Comparison of ENCODE assay signal across 8 cellular contexts in genomic region chr3:71130516-71131384, GRCh38.
DNase-seq lines count a peak whose midpoint lies in the region; ATAC-seq and TF ChIP-seq lines count a peak whose summit lies in the region.

No MANE protein-coding gene starts in this region.

- H3K27ac Mint-ChIP-seq in activated CD8-positive, alpha-beta memory T cell treated with anti-CD3 and anti-CD28 coated beads, Interleukin-2, amount 10 ng/mL, durations not matched to agents 7 days and 5 days: peak overlapping the region; percentile 92
- H3K27ac Mint-ChIP-seq in endothelial cell (ENCODE audit: unreplicated experiment): peak overlapping the region; percentile 95

- H3K4me3 Mint-ChIP-seq in activated CD8-positive, alpha-beta memory T cell treated with anti-CD3 and anti-CD28 coated beads, Interleukin-2, amount 10 ng/mL, durations not matched to agents 7 days and 5 days: peak overlapping the region; percentile 90
- peak overlapping the region; percentile 90 for H3K4me3 Mint-ChIP-seq in endothelial cell (ENCODE audit: unreplicated experiment)

- H3K27me3 Mint-ChIP-seq in activated CD8-positive, alpha-beta memory T cell treated with anti-CD3 and anti-CD28 coated beads, Interleukin-2, amount 10 ng/mL, durations not matched to agents 7 days and 5 days: peaks cover 3% of the 10 kb centered on the region
- H3K27me3 Mint-ChIP-seq in endothelial cell (ENCODE audit: unreplicated experiment): peaks cover 2% of the 10 kb centered on the region

- peak; percentile 75 for DNase-seq in Daoy (ENCODE audit: low read depth)
- DNase-seq in NCI-H526 (lab: John Stamatoyannopoulos, UW): peak; percentile 49 to 68
- peak; percentile 86 for DNase-seq in activated CD8-positive, alpha-beta memory T cell treated with anti-CD3 and anti-CD28 coated beads, Interleukin-2, amount 10 ng/mL, durations not matched to agents 7 days and 5 days
- peak; percentile 43 for DNase-seq in endothelial cell (ENCODE audit: low spot score)
- DNase-seq in mucosa of descending colon: peak; percentile 62 to 86 (median 73)
- DNase-seq in stimulated activated CD8-positive, alpha-beta memory T cell treated with anti-CD3 and anti-CD28 coated beads, Interleukin-4, amount 100 ng/mL, for 48 hours: peak; percentile 75
- DNase-seq in SW 1271 (lab: John Stamatoyannopoulos, UW): no peak

- H3K9me3 ChIP-seq in mucosa of descending colon: no peaks in the 10 kb centered on the region

- H3K4me3 ChIP-seq in mucosa of descending colon: peak overlapping the region; percentile 22

- H3K36me3 ChIP-seq in mucosa of descending colon (ENCODE audit: low read depth): no peaks in the 10 kb centered on the region

- CTCF ChIA-PET in activated CD8-positive, alpha-beta memory T cell treated with anti-CD3 and anti-CD28 coated beads, Interleukin-2, amount 10 ng/mL, durations not matched to agents 7 days and 5 days (lab: Charles Lee): interaction anchor here (1.0 to 2.5 kb wide), 6 partner anchors 12 to 325 kb away, joined by 3 to 8 read pairs (median 4); no protein-coding TSS in a partner anchor

- peaks cover 59% of the 10 kb centered on the region for H3K4me1 ChIP-seq in mucosa of descending colon (ENCODE audit: low read depth)

- intact Hi-C loops in mucosa of descending colon (cut with DNase I, micrococcal nuclease): no loop called here

- no peak for TF ChIP-seq CTCF in endothelial cell (IDR thresholded peaks at IDR 0.05; ENCODE audit: unreplicated experiment)
- no peak for TF ChIP-seq CTCF in mucosa of descending colon (IDR thresholded peaks at IDR 0.05)

- H3K4me1 Mint-ChIP-seq in activated CD8-positive, alpha-beta memory T cell treated with anti-CD3 and anti-CD28 coated beads, Interleukin-2, amount 10 ng/mL, durations not matched to agents 7 days and 5 days: peaks cover 50% of the 10 kb centered on the region
- H3K4me1 Mint-ChIP-seq in endothelial cell (ENCODE audit: unreplicated experiment): peaks cover 38% of the 10 kb centered on the region

- peaks cover 3% of the 10 kb centered on the region for H3K36me3 Mint-ChIP-seq in activated CD8-positive, alpha-beta memory T cell treated with anti-CD3 and anti-CD28 coated beads, Interleukin-2, amount 10 ng/mL, durations not matched to agents 7 days and 5 days
- H3K36me3 Mint-ChIP-seq in endothelial cell (ENCODE audit: low read depth, unreplicated experiment): no peaks in the 10 kb centered on the region

- peak; percentile 66 for ATAC-seq in HG02610 (IDR thresholded peaks at IDR 0.05; ENCODE audit: unreplicated experiment)
- peak; percentile 86 for ATAC-seq in activated CD8-positive, alpha-beta memory T cell treated with anti-CD3 and anti-CD28 coated beads, Interleukin-2, amount 10 ng/mL, durations not matched to agents 7 days and 5 days
- ATAC-seq in mucosa of descending colon: peak; percentile 78

- no peaks in the 10 kb centered on the region for H3K9me3 Mint-ChIP-seq in activated CD8-positive, alpha-beta memory T cell treated with anti-CD3 and anti-CD28 coated beads, Interleukin-2, amount 10 ng/mL, durations not matched to agents 7 days and 5 days (ENCODE audit: low read depth)
- H3K9me3 Mint-ChIP-seq in endothelial cell (ENCODE audit: unreplicated experiment): no peaks in the 10 kb centered on the region

Comparison
In these comparisons a context has a peak if more than half of its experiments do, and no peak if none do; other contexts are left out.
1. DNase-seq: peak in Daoy (single experiment), NCI-H526 (2 of 2), activated CD8-positive, alpha-beta memory T cell treated with anti-CD3 and anti-CD28 coated beads, Interleukin-2, amount 10 ng/mL, durations not matched to agents 7 days and 5 days (single experiment), endothelial cell (single experiment), mucosa of descending colon (3 of 3) and stimulated activated CD8-positive, alpha-beta memory T cell treated with anti-CD3 and anti-CD28 coated beads, Interleukin-4, amount 100 ng/mL, for 48 hours (single experiment); none in SW 1271 (0 of 2).
2. Peak in every context shown above with its lines, with median percentiles within 50 percentile points of each other: ATAC-seq.